9 cellular contexts compared by ENCODE assay signal in the genomic region with DNA sequence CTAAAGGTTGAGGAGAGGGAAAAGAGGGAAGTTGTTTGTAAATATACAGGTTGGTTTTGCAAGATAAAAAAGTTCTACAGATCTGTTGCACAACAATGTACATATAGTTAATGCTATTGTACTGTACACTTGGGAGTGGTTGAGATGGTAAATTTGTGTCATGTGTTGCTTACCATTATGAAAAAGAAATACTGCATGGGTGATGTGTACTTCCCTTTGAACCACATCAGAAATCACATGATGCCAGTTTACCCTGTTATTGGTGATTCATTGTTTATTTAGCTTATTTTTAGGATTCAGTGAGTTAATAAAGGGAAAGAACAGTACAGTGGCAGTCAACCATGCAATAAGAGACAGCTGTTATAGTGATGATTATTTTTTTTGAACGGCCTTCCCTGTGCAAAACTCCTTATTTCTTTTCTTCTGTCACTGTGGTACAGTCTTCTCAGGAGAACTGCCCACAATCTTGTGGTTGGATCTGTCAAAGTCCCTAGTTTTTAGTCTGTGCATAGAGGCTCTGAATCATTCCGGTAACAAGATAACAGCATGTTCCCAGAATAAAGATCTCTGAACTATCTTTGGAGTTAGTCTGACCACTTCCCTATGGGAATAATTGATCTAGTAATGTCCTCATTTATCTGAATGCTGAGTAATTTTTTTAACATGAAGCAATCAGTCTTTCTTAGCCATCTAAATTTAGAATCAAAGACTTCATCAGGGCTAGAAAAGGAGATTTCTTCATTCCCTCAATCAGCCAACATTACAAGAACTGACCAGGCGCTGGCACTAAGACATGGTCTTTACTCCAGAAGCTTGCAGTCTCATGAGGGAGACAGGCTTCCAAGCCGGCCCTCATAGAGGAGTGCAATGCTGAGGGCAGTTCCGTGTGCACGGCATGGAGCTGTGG.
DNase-seq lines count a peak whose midpoint lies in the region; ATAC-seq, FAIRE-seq and TF ChIP-seq lines count a peak whose summit lies in the region.
"Had no signal": no experiment of that assay in that cellular context is flagged by ENCODE, and none has a peak within 500 bp of the region (broad histone marks: within the 10 kb centered on the region; RNA-seq: fewer than 3 reads in every experiment).

No MANE protein-coding gene starts in this region.

- H3K4me3 ChIP-seq in foreskin fibroblast (ENCODE audit: low read depth in 1 of 2, low read length in 2 of 2): no peak overlapping the region
- peak overlapping the region in 1 of 3 donors; percentile 42 for H3K4me3 ChIP-seq in skeletal muscle tissue (ENCODE audit: low read length in 3 of 3)

- H3K9me3 ChIP-seq in skeletal muscle tissue (ENCODE audit: control insufficient read depth in 3 of 3, low read length in 3 of 3): no peaks in the 10 kb centered on the region

- ATAC-seq in HG02938 (IDR thresholded peaks at IDR 0.05; ENCODE audit: unreplicated experiment): no peak
- ATAC-seq in HG02885 (IDR thresholded peaks at IDR 0.05; ENCODE audit: poor library complexity, unreplicated experiment): no peak

- no peak overlapping the region for H3K9ac ChIP-seq in skeletal muscle tissue (ENCODE audit: low read depth in 1 of 3, low read length in 3 of 3)

- peak; percentile 92 for FAIRE-seq in H54 (lab: Jason Lieb, UNC)

- H3K27ac ChIP-seq in skeletal muscle tissue (ENCODE audit: low read depth, low read length): peak overlapping the region; percentile 48

- no peaks in the 10 kb centered on the region for H3K27me3 ChIP-seq in skeletal muscle tissue (ENCODE audit: control insufficient read depth in 3 of 3, insufficient read depth in 3 of 3, low read length in 3 of 3)

- DNase-seq in H54 (ENCODE audit: insufficient read length, low spot score): no peak
- DNase-seq in SKM-1 treated with dmso at 0.1 percent for 144 hours (lab: John Stamatoyannopoulos, UW; ENCODE audit: unreplicated experiment): peak; percentile 71
- peak; percentile 90 to 93 for DNase-seq in foreskin fibroblast
- DNase-seq in GM10266 (ENCODE audit: extremely low spot score): no peak
- DNase-seq in NCI-H146 (lab: John Stamatoyannopoulos, UW): no peak
- DNase-seq: NCI-H1694 treated with DMSO at 0.1 percent for 48 hours had no signal

- H3K4me1 ChIP-seq in skeletal muscle tissue (ENCODE audit: control insufficient read depth in 3 of 3, insufficient read depth in 3 of 3, low read length in 3 of 3): peaks cover 7 to 27% (median 26%) of the 10 kb centered on the region in 3 donors

- TF ChIP-seq CTCF in foreskin fibroblast (IDR thresholded peaks at IDR 0.05; ENCODE audit: low read depth, low read length) (no peak), GM10266 (IDR thresholded peaks at IDR 0.05; ENCODE audit: control insufficient read depth, insufficient read depth, low read depth, missing control alignments) (no peak)

- no peaks in the 10 kb centered on the region for H3K36me3 ChIP-seq in skeletal muscle tissue (ENCODE audit: control insufficient read depth in 3 of 3, insufficient read depth in 3 of 3, low read length in 3 of 3)

- no peak for TF ChIP-seq POLR2A in H54 (IDR thresholded peaks at IDR 0.05; ENCODE audit: low read depth, low read length)

Comparison
In these comparisons a context has a peak if more than half of its experiments do, and no peak if none do; other contexts are left out.
1. DNase-seq: peak in SKM-1 treated with dmso at 0.1 percent for 144 hours (single experiment) and foreskin fibroblast (2 of 2); none in H54 (single experiment), GM10266 (single experiment) and NCI-H146 (single experiment).